Comparison of ENCODE assay signal across 19 cellular contexts in genomic region chr12:75592086-75592485, GRCh38.
"Had no signal": no experiment of that assay in that cellular context is flagged by ENCODE, and none has a peak within 500 bp of the region (broad histone marks: within the 10 kb centered on the region; RNA-seq: fewer than 3 reads in every experiment).

No MANE protein-coding gene starts in this region.

- FAIRE-seq: kidney, TTC549 had no signal

- H3K27ac Mint-ChIP-seq: activated CD4-positive, alpha-beta T cell treated with anti-CD3 and anti-CD28 coated beads for 36 hours; activated CD8-positive, alpha-beta memory T cell treated with anti-CD3 and anti-CD28 coated beads, Interleukin-2, amount 10 ng/mL, durations not matched to agents 7 days and 5 days; activated naive CD8-positive, alpha-beta T cell; effector memory CD8-positive, alpha-beta T cell; neural progenitor cell; stimulated activated memory B cell treated with anti-CD40 and anti-IgM and Interleukin-4, amounts not matched to agents 10 μg/mL and 1 μg/mL and 100 μg/mL, for 72 hours; WTC11 had no signal

- H3K36me3 Mint-ChIP-seq: neural progenitor cell; stimulated activated memory B cell treated with anti-CD40 and anti-IgM and Interleukin-4, amounts not matched to agents 10 μg/mL and 1 μg/mL and 100 μg/mL, for 72 hours; WTC11 had no signal

- H3K9me3 Mint-ChIP-seq: effector memory CD8-positive, alpha-beta T cell had no signal

- ATAC-seq: activated CD4-positive, alpha-beta T cell treated with anti-CD3 and anti-CD28 coated beads for 36 hours; activated CD8-positive, alpha-beta memory T cell treated with anti-CD3 and anti-CD28 coated beads, Interleukin-2, amount 10 ng/mL, durations not matched to agents 7 days and 5 days; effector memory CD8-positive, alpha-beta T cell; left lobe of liver; right lobe of liver; stimulated activated memory B cell treated with anti-CD40 and anti-IgM and Interleukin-4, amounts not matched to agents 10 μg/mL and 1 μg/mL and 100 μg/mL, for 72 hours; WTC11 had no signal

- DNase-seq: activated CD4-positive, alpha-beta T cell treated with anti-CD3 and anti-CD28 coated beads for 36 hours; activated CD4-positive, alpha-beta T cell treated with anti-CD3 and anti-CD28 coated beads, Interleukin-2, amount 50 U/mL, for 48 hours; activated CD8-positive, alpha-beta memory T cell treated with anti-CD3 and anti-CD28 coated beads, Interleukin-2, amount 10 ng/mL, durations not matched to agents 7 days and 5 days; amniotic stem cell; effector memory CD8-positive, alpha-beta T cell; foreskin melanocyte; hypothalamus; kidney; midbrain; ovary; right lobe of liver; stimulated activated CD4-positive, alpha-beta T cell treated with anti-CD3 and anti-CD28 coated beads, Interleukin-4, amount 100 ng/mL, for 24 hours; T-helper 2 cell had no signal

- H3K4me1 Mint-ChIP-seq: neural progenitor cell; stimulated activated memory B cell treated with anti-CD40 and anti-IgM and Interleukin-4, amounts not matched to agents 10 μg/mL and 1 μg/mL and 100 μg/mL, for 72 hours had no signal

- H3K4me3 Mint-ChIP-seq: activated CD4-positive, alpha-beta T cell treated with anti-CD3 and anti-CD28 coated beads for 36 hours; activated CD8-positive, alpha-beta memory T cell treated with anti-CD3 and anti-CD28 coated beads, Interleukin-2, amount 10 ng/mL, durations not matched to agents 7 days and 5 days; activated naive CD8-positive, alpha-beta T cell; effector memory CD8-positive, alpha-beta T cell; neural progenitor cell; stimulated activated memory B cell treated with anti-CD40 and anti-IgM and Interleukin-4, amounts not matched to agents 10 μg/mL and 1 μg/mL and 100 μg/mL, for 72 hours; WTC11 had no signal
